In genomic region chr19:9620842-9621155, GRCh38 we compare ENCODE assay signal across 8 cellular contexts. TPM values are rescaled to one million over a fixed set of nuclear protein-coding genes. Genes with fewer than 3 reads are reported as not detected.
DNase-seq lines count a peak whose midpoint lies in the region; ATAC-seq and TF ChIP-seq lines count a peak whose summit lies in the region.

No MANE protein-coding gene starts in this region.

- H3K9ac ChIP-seq in ES-I3 (ENCODE audit: low read depth, low read length) (peak overlapping the region; percentile 95), OCI-LY3 (ENCODE audit: low read length) (peak overlapping the region; percentile 82)

- H3K79me2 ChIP-seq in OCI-LY3 (ENCODE audit: low read length) = peaks cover 22% of the 10 kb centered on the region

- intact Hi-C loops in ovary (cut with DNase I) = loop anchor here in 3 of 4 donors (5.0 to 10.0 kb wide), 5 partner anchors 54 to 308 kb away; partner anchors contain the start of gene ZNF562 (in 1 of the 3)

- no peak for TF ChIP-seq CTCF in OCI-LY3 (IDR thresholded peaks at IDR 0.05; ENCODE audit: low read depth, low read length)
- TF ChIP-seq CTCF in ovary (IDR thresholded peaks at IDR 0.05) = no peak

- H3K4me2 ChIP-seq in OCI-LY3 (ENCODE audit: low read length) = peak overlapping the region; percentile 75

- no peaks in the 10 kb centered on the region for H3K4me1 ChIP-seq in ES-I3 (ENCODE audit: insufficient read depth, low read length)
- H3K4me1 ChIP-seq in OCI-LY3 (ENCODE audit: low read length) = peaks cover 9% of the 10 kb centered on the region; the same call in 1 of the 2 replicates
- H3K4me1 ChIP-seq in esophagus (ENCODE audit: control insufficient read depth in 2 of 2, insufficient read depth in 2 of 2, low read length in 1 of 2) = peaks cover 0 to 3% of the 10 kb centered on the region in 2 donors
- peaks cover 7% of the 10 kb centered on the region for H3K4me1 ChIP-seq in ovary (ENCODE audit: insufficient read depth)

- no peaks in the 10 kb centered on the region for H3K27me3 ChIP-seq in OCI-LY3 (ENCODE audit: low read depth, low read length)
- no peaks in the 10 kb centered on the region for H3K27me3 ChIP-seq in esophagus (ENCODE audit: control insufficient read depth in 1 of 2, insufficient read depth in 2 of 2, low read length in 2 of 2)
- H3K27me3 ChIP-seq in ovary = no peaks in the 10 kb centered on the region

- H3K4me3 ChIP-seq in OCI-LY3 (ENCODE audit: low read length) (peak overlapping the region; percentile 79), esophagus (ENCODE audit: low read depth in 1 of 2, low read length in 2 of 2) (peak overlapping the region; percentile 88 to 97), ovary (peak overlapping the region; percentile 81)

- no peaks in the 10 kb centered on the region for H4K20me1 ChIP-seq in OCI-LY3 (ENCODE audit: insufficient read depth, low read length)

- no peak for TF ChIP-seq POLR2A in ovary (IDR thresholded peaks at IDR 0.05)

- no peak for TF ChIP-seq EP300 in ovary (IDR thresholded peaks at IDR 0.05)

- H3K27ac ChIP-seq in OCI-LY3 (ENCODE audit: low read length) = peak overlapping the region; percentile 74
- H3K27ac ChIP-seq in esophagus (ENCODE audit: low read depth in 2 of 2, low read length in 1 of 2) = peak overlapping the region; percentile 98 to 100
- H3K27ac ChIP-seq in ovary = peak overlapping the region; percentile 69 to 79

- H3K9me3 ChIP-seq in ES-I3 (ENCODE audit: control insufficient read depth, insufficient read depth, low read length) (no peaks in the 10 kb centered on the region; the same call in 1 of the 2 replicates), OCI-LY3 (ENCODE audit: insufficient read depth, low read length) (no peaks in the 10 kb centered on the region), esophagus (ENCODE audit: control insufficient read depth in 2 of 2, insufficient read depth in 1 of 2, low read depth in 1 of 2, low read length in 1 of 2) (no peaks in the 10 kb centered on the region), ovary (no peaks in the 10 kb centered on the region)

- H3K36me3 ChIP-seq in ES-I3 (ENCODE audit: insufficient read depth, low read length) (peaks cover 29% of the 10 kb centered on the region), OCI-LY3 (replicated peaks; ENCODE audit: low read depth, low read length) (peaks cover 7% of the 10 kb centered on the region), esophagus (ENCODE audit: control insufficient read depth in 2 of 2, insufficient read depth in 2 of 2, low read length in 1 of 2) (peaks cover 4 to 16% of the 10 kb centered on the region in 2 donors), ovary (no peaks in the 10 kb centered on the region)

- ATAC-seq in GM21529 (IDR thresholded peaks at IDR 0.05; ENCODE audit: unreplicated experiment) = no peak
- ATAC-seq in HG02885 (IDR thresholded peaks at IDR 0.05; ENCODE audit: poor library complexity, unreplicated experiment) = no peak

- 0 to 1% methylated on average over 16 of the region's 16 CpGs for WGBS in esophagus, 2 donors
- WGBS in ovary, 3 donors = 0 to 1% (median 1%) methylated on average over 14 to 16 of the region's 16 CpGs

- peak overlapping the region; percentile 91 for H2AFZ ChIP-seq in OCI-LY3 (ENCODE audit: low read depth, low read length)

- DNase-seq in ovary = no peak
- DNase-seq in KG1 (lab: John Stamatoyannopoulos, UW) = no peak
- DNase-seq in GM03348 (ENCODE audit: low spot score) = no peak

RNA-seq across cellular contexts. Expression of gene ZNF561, which starts 0.2 kb away (rescaled TPM):
- polyA plus RNA-seq in esophagus (10 to 100 TPM; 25.4 to 27.0 TPM), ovary (10 to 100 TPM; 27.1 to 38.5 TPM)
- 10 to 100 TPM; 30.9 to 48.3 (median 39.5) TPM for total RNA-seq in ovary

RNA-seq across cellular contexts. Expression of gene ZNF121, which starts 36.5 kb away (rescaled TPM):
- polyA plus RNA-seq in esophagus (10 to 100 TPM in 1 of 2 donors, 1 to 10 TPM in 1; 4.8 to 10.6 TPM), ovary (1 to 10 TPM; 4.2 to 5.8 TPM)
- 10 to 100 TPM; 19.6 to 49.0 (median 33.2) TPM for total RNA-seq in ovary

RNA-seq across cellular contexts. Expression of gene ZNF562, which starts 54.1 kb away (rescaled TPM):
- 10 to 100 TPM; 11.2 to 14.2 TPM for polyA plus RNA-seq in esophagus
- total RNA-seq in ovary = 10 to 100 TPM; 26.0 to 54.6 (median 36.2) TPM
- 10 to 100 TPM in 1 of 2 donors, 1 to 10 TPM in 1; 8.1 to 12.2 TPM for polyA plus RNA-seq in ovary
